Comparison of ENCODE assay signal across 1 cellular context in the genomic region with DNA sequence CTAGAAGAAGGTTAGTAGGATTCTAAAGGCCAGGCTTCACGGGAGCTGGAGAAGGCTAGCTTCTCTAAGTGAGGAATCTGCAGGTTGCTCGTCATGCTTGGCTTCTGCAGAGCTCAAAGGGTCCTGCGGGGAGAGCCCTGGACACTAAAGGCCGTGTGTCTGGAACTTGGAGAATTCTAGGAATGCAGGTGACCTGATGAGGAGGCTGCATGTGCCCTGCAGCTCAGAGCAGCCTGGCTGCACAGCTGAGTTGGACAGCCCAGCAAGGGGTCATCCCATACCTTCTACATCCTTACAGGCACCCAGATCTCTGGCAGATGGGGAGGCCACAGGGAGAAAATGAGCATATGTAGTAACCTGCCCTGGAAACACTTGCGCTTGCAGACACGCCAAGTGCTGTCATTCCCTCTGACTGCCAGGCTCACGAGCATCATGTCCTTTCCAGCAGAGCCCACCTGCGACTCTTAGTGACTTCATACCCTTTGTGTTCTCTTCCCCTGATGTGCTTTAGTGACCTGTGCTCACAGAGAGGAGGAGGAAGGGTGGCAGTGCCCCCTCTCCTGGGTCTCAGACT.
TF ChIP-seq lines count a peak whose summit lies in the region.

No MANE protein-coding gene starts in this region.

TF ChIP-seq in Ishikawa, 13 proteins besides CTCF, POLR2A, EP300 and RAD21 (continued from another document):
- TF ChIP-seq, protein P1, sequence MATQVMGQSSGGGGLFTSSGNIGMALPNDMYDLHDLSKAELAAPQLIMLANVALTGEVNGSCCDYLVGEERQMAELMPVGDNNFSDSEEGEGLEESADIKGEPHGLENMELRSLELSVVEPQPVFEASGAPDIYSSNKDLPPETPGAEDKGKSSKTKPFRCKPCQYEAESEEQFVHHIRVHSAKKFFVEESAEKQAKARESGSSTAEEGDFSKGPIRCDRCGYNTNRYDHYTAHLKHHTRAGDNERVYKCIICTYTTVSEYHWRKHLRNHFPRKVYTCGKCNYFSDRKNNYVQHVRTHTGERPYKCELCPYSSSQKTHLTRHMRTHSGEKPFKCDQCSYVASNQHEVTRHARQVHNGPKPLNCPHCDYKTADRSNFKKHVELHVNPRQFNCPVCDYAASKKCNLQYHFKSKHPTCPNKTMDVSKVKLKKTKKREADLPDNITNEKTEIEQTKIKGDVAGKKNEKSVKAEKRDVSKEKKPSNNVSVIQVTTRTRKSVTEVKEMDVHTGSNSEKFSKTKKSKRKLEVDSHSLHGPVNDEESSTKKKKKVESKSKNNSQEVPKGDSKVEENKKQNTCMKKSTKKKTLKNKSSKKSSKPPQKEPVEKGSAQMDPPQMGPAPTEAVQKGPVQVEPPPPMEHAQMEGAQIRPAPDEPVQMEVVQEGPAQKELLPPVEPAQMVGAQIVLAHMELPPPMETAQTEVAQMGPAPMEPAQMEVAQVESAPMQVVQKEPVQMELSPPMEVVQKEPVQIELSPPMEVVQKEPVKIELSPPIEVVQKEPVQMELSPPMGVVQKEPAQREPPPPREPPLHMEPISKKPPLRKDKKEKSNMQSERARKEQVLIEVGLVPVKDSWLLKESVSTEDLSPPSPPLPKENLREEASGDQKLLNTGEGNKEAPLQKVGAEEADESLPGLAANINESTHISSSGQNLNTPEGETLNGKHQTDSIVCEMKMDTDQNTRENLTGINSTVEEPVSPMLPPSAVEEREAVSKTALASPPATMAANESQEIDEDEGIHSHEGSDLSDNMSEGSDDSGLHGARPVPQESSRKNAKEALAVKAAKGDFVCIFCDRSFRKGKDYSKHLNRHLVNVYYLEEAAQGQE (IDR thresholded peaks at IDR 0.05; ENCODE audit: low read depth), result no peak
- TF ChIP-seq, protein P2, sequence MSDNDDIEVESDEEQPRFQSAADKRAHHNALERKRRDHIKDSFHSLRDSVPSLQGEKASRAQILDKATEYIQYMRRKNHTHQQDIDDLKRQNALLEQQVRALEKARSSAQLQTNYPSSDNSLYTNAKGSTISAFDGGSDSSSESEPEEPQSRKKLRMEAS (IDR thresholded peaks at IDR 0.05), result peak; percentile 71
- TF ChIP-seq CEBPB (IDR thresholded peaks at IDR 0.05) (no peak), TEAD4 (IDR thresholded peaks at IDR 0.05) (peak; percentile 99)
TF ChIP-seq in Ishikawa: peak in this region for 5.
